ENCODE assay signal across 20 cellular contexts in the genomic region with DNA sequence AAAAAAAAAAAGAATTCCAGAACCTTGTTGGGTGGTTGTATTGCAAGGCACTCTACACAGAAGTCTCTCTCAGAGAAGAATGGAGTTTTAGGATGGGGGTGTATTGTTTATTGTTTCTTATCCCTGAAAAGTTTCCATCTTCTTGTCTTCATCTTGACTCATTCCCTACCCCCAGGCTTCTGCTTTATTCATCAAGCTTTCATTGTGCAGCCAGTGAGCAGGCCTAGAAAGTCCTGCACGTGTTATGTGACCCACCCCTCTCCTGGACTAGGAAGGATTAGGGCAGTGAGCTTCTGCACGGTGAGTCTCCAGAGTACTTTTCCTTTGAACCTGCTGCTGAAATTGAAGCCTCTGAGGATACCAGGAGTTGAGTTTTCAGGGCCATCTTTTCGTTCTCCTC. TPM values are rescaled to one million over a fixed set of nuclear protein-coding genes. Genes with fewer than 3 reads are reported as not detected.
DNase-seq lines count a peak whose midpoint lies in the region; ATAC-seq, FAIRE-seq and TF ChIP-seq lines count a peak whose summit lies in the region.
"Had no signal": no experiment of that assay in that cellular context is flagged by ENCODE, and none has a peak within 500 bp of the region (broad histone marks: within the 10 kb centered on the region; RNA-seq: fewer than 3 reads in every experiment).

No MANE protein-coding gene starts in this region.

- CTCF ChIA-PET in HEK293 (lab: Yijun Ruan, JAX), result interaction anchor here (0.9 to 1.8 kb wide), 3 partner anchors 9 to 71 kb away, joined by 3 to 12 read pairs (median 3); no protein-coding TSS in a partner anchor

- H3K4me1 Mint-ChIP-seq in astrocyte (ENCODE audit: low read depth, unreplicated experiment), result peaks cover 44% of the 10 kb centered on the region

- H3K4me3 Mint-ChIP-seq in astrocyte (ENCODE audit: unreplicated experiment), result no peak overlapping the region
- H3K4me3 Mint-ChIP-seq: T-helper 2 cell treated with Interferon-gamma antibody and Interleukin-4, amounts not matched to agents 5 μg/mL and 100 μg/mL, for 36 hours had no signal

- ATAC-seq in HG03135 (IDR thresholded peaks at IDR 0.05; ENCODE audit: unreplicated experiment) (no peak), HG02759 (IDR thresholded peaks at IDR 0.05; ENCODE audit: unreplicated experiment) (no peak)
- ATAC-seq: GM12878 had no signal

- POLR2A ChIA-PET in HEK293 (lab: Yijun Ruan, JAX), result no interaction called here

- dilution Hi-C loops in keratinocyte (cut with MboI; ENCODE audit: extremely low pct_ligation_motif_present, low sequenced_read_pairs), result no loop called here

- H3K27ac ChIP-seq in HEK293 (ENCODE audit: extremely low read depth, low read depth, low read length), result no peak overlapping the region
- no peak overlapping the region for H3K27ac ChIP-seq in astrocyte (ENCODE audit: low read depth, low read length)
- no peak overlapping the region for H3K27ac ChIP-seq in keratinocyte (ENCODE audit: control insufficient read depth, insufficient read depth, low read length)
- peak overlapping the region; percentile 76 for H3K27ac ChIP-seq in skeletal muscle tissue (ENCODE audit: low read depth, low read length)
- H3K27ac ChIP-seq: GM23248 had no signal

- H3K27me3 ChIP-seq in astrocyte (ENCODE audit: insufficient read depth, low read length) (no peaks in the 10 kb centered on the region), keratinocyte (ENCODE audit: control insufficient read depth, extremely low read depth, insufficient read depth, low read length) (no peaks in the 10 kb centered on the region), skeletal muscle tissue (ENCODE audit: control insufficient read depth in 3 of 3, insufficient read depth in 3 of 3, low read length in 3 of 3) (no peaks in the 10 kb centered on the region)

- peaks cover 94% of the 10 kb centered on the region for H3K79me2 ChIP-seq in astrocyte (ENCODE audit: insufficient read depth, low read length)
- H3K79me2 ChIP-seq in keratinocyte (ENCODE audit: control insufficient read depth, insufficient read depth, low read length), result peaks cover 69% of the 10 kb centered on the region

- no peak for FAIRE-seq in astrocyte (lab: Jason Lieb, UNC)
- peak; percentile 92 for FAIRE-seq in keratinocyte (lab: Jason Lieb, UNC)
- FAIRE-seq: GM12878 had no signal

- H3K36me3 ChIP-seq in HEK293 (ENCODE audit: control insufficient read depth in 2 of 2, insufficient read depth in 1 of 2, low read length in 2 of 2), result no peaks in the 10 kb centered on the region
- no peaks in the 10 kb centered on the region for H3K36me3 ChIP-seq in astrocyte (ENCODE audit: insufficient read depth, low read length)
- no peaks in the 10 kb centered on the region for H3K36me3 ChIP-seq in keratinocyte (ENCODE audit: control insufficient read depth in 2 of 2, extremely low read depth in 1 of 2, insufficient read depth in 2 of 2, low read length in 2 of 2)
- H3K36me3 ChIP-seq in skeletal muscle tissue (ENCODE audit: control insufficient read depth in 3 of 3, insufficient read depth in 3 of 3, low read length in 3 of 3), result no peaks in the 10 kb centered on the region
- H3K36me3 ChIP-seq: prostate gland had no signal

- peaks cover 14% of the 10 kb centered on the region for H3K4me1 ChIP-seq in HEK293 (ENCODE audit: control insufficient read depth, insufficient read depth, low read length)
- H3K4me1 ChIP-seq in astrocyte (ENCODE audit: insufficient read depth, low read length), result peaks cover 26% of the 10 kb centered on the region
- H3K4me1 ChIP-seq in keratinocyte (ENCODE audit: control insufficient read depth, extremely low read depth, insufficient read depth, low read length), result peaks cover 15% of the 10 kb centered on the region
- peaks cover 5 to 24% (median 23%) of the 10 kb centered on the region in 3 donors for H3K4me1 ChIP-seq in skeletal muscle tissue (ENCODE audit: control insufficient read depth in 3 of 3, insufficient read depth in 3 of 3, low read length in 3 of 3)
- H3K4me1 ChIP-seq: prostate gland had no signal

- H3K9me3 ChIP-seq in HEK293 (ENCODE audit: control insufficient read depth, insufficient read depth, low read depth, low read length), result no peaks in the 10 kb centered on the region
- no peaks in the 10 kb centered on the region for H3K9me3 ChIP-seq in astrocyte (ENCODE audit: insufficient read depth, low read depth, low read length)
- no peaks in the 10 kb centered on the region for H3K9me3 ChIP-seq in keratinocyte (ENCODE audit: control insufficient read depth, low read depth, low read length)
- H3K9me3 ChIP-seq in skeletal muscle tissue (ENCODE audit: control insufficient read depth in 3 of 3, low read length in 3 of 3), result no peaks in the 10 kb centered on the region
- H3K9me3 ChIP-seq: prostate gland had no signal

- no peak overlapping the region for H3K4me2 ChIP-seq in astrocyte (ENCODE audit: low read length)
- no peak overlapping the region for H3K4me2 ChIP-seq in keratinocyte (ENCODE audit: control insufficient read depth, extremely low read depth, insufficient read depth, low read depth, low read length)

- no peaks in the 10 kb centered on the region for H3K36me3 Mint-ChIP-seq in astrocyte (ENCODE audit: low read depth, unreplicated experiment)
- H3K36me3 Mint-ChIP-seq: naive B cell had no signal

- H2AFZ ChIP-seq in astrocyte (ENCODE audit: low read depth, low read length) (no peak overlapping the region), keratinocyte (ENCODE audit: control insufficient read depth, low read length) (no peak overlapping the region)
- H2AFZ ChIP-seq: GM23248 had no signal

- H3K9me3 Mint-ChIP-seq in astrocyte (ENCODE audit: unreplicated experiment), result no peaks in the 10 kb centered on the region
- H3K9me3 Mint-ChIP-seq: naive B cell; T-helper 2 cell treated with Interferon-gamma antibody and Interleukin-4, amounts not matched to agents 5 μg/mL and 100 μg/mL, for 36 hours had no signal

- TF ChIP-seq CTCF in HEK293 (tag by site-specific recombination; IDR thresholded peaks at IDR 0.05), result no peak
- TF ChIP-seq CTCF in astrocyte (IDR thresholded peaks at IDR 0.05; ENCODE audit: insufficient read depth, low read depth, low read length), result no peak
- no peak for TF ChIP-seq CTCF in keratinocyte (optimal IDR thresholded peaks at IDR 0.05 in 1 of 3, IDR thresholded peaks at IDR 0.05 in 1 of 3, conservative IDR thresholded peaks at IDR 0.05 in 1 of 3; ENCODE audit: extremely low read depth in 1 of 3, insufficient read depth in 2 of 3, low read length in 3 of 3)

- no peak overlapping the region for H3K4me3 ChIP-seq in HEK293 (ENCODE audit: low read depth, low read length)
- H3K4me3 ChIP-seq in astrocyte (ENCODE audit: insufficient read depth, low read depth, low read length), result no peak overlapping the region
- H3K4me3 ChIP-seq in keratinocyte (ENCODE audit: control insufficient read depth in 2 of 3, extremely low read depth in 1 of 3, insufficient read depth in 2 of 3, low read depth in 1 of 3, low read length in 3 of 3), result no peak overlapping the region
- H3K4me3 ChIP-seq in skeletal muscle tissue (ENCODE audit: low read length in 3 of 3), result no peak overlapping the region
- H3K4me3 ChIP-seq: GM12878, GM23248, prostate gland had no signal

- DNase-seq in astrocyte (ENCODE audit: low read depth) (no peak), keratinocyte (ENCODE audit: low read depth, low spot score) (no peak)
- DNase-seq in activated CD4-positive, CD25-positive, alpha-beta regulatory T cell treated with anti-CD3 and anti-CD28 coated beads, Interleukin-2, amount 50 U/mL, for 72 hours, result no peak
- no peak for DNase-seq in stimulated activated CD4-positive, alpha-beta T cell treated with anti-CD3 and anti-CD28 coated beads, Interleukin-4, amount 100 ng/mL, for 4 hours
- DNase-seq: activated CD4-positive, alpha-beta T cell treated with anti-CD3 and anti-CD28 coated beads for 48 hours; activated CD8-positive, alpha-beta memory T cell treated with anti-CD3 and anti-CD28 coated beads, Interleukin-2, amount 50 U/mL, for 48 hours; activated gamma-delta T cell treated with Interleukin-2 at 50 U/mL for 16 hours; AML-193; dermis blood vessel endothelial cell; GM23248; naive B cell; NCI-H1694 treated with DMSO at 0.1 percent for 48 hours; SHP77 treated with DMSO at 0.1 percent for 48 hours had no signal

- peak overlapping the region; percentile 30 for H3K27ac Mint-ChIP-seq in astrocyte (ENCODE audit: unreplicated experiment)
- H3K27ac Mint-ChIP-seq: T-helper 2 cell treated with Interferon-gamma antibody and Interleukin-4, amounts not matched to agents 5 μg/mL and 100 μg/mL, for 36 hours had no signal

- no peak overlapping the region for H3K9ac ChIP-seq in astrocyte (ENCODE audit: low read length)
- no peak overlapping the region for H3K9ac ChIP-seq in keratinocyte (ENCODE audit: control insufficient read depth, extremely low read depth, insufficient read depth, low read length)
- no peak overlapping the region for H3K9ac ChIP-seq in skeletal muscle tissue (ENCODE audit: low read depth in 1 of 3, low read length in 3 of 3)
- H3K9ac ChIP-seq: GM23248 had no signal

- H3K9me1 ChIP-seq in keratinocyte (ENCODE audit: control insufficient read depth, extremely low read depth, insufficient read depth, low read length), result peaks cover 2% of the 10 kb centered on the region

- H3K27me3 Mint-ChIP-seq in astrocyte (ENCODE audit: low read depth, unreplicated experiment), result no peaks in the 10 kb centered on the region

- peaks cover 52% of the 10 kb centered on the region for H4K20me1 ChIP-seq in astrocyte (ENCODE audit: insufficient read depth, low read length)
- no peaks in the 10 kb centered on the region for H4K20me1 ChIP-seq in keratinocyte (ENCODE audit: control insufficient read depth, extremely low read depth, insufficient read depth, low read length)

TF ChIP-seq in HEK293, 187 proteins besides CTCF, POLR2A, EP300 and RAD21 (continues in another document):
- TF ChIP-seq OSR2 (tag by site-specific recombination; IDR thresholded peaks at IDR 0.05), result peak; percentile 56; the same call in 1 of the 2 replicates

RNA-seq across cellular contexts. Expression of gene SCHIP1, which starts 1.9 kb away (rescaled TPM):
- 21.3 and 27.7 TPM in 2 replicates for total RNA-seq in astrocyte
- 0.80 to 3.1 TPM (median 1.5 TPM) in 3 replicates for polyA plus RNA-seq in keratinocyte
- 3.5 TPM for polyA plus RNA-seq in keratinocyte (2011; ENCODE audit: low read depth)
- 0.27 and 0.63 TPM in 2 replicates for polyA plus RNA-seq in keratinocyte (2011; cell fraction: cytosol; rRNA removed)
- polyA plus RNA-seq in keratinocyte (2011; cell fraction: nucleus; rRNA removed), result 3.5 and 3.6 TPM in 2 replicates
- 0.79 and 1.9 TPM in 2 replicates for polyA plus RNA-seq in keratinocyte (2012; ENCODE audit: low replicate concordance)
- polyA minus RNA-seq in keratinocyte, result 5.1 to 7.7 TPM (median 7.5 TPM) in 3 replicates
- polyA minus RNA-seq in keratinocyte (2011; cell fraction: cytosol; rRNA and poly(A)+ RNA removed), result not detected
- 7.0 and 22.3 TPM in 2 replicates for polyA minus RNA-seq in keratinocyte (2011; cell fraction: nucleus; rRNA and poly(A)+ RNA removed)
- total RNA-seq in skeletal muscle tissue, result 11.0 TPM
